ENCODE assay signal across 10 cellular contexts in genomic region chr16:57803413-57803990, GRCh38. TPM values are rescaled to one million over a fixed set of nuclear protein-coding genes. Genes with fewer than 3 reads are reported as not detected.
DNase-seq lines count a peak whose midpoint lies in the region; ATAC-seq and TF ChIP-seq lines count a peak whose summit lies in the region.
"Had no signal": no experiment of that assay in that cellular context is flagged by ENCODE, and none has a peak within 500 bp of the region (broad histone marks: within the 10 kb centered on the region; RNA-seq: fewer than 3 reads in every experiment).

No MANE protein-coding gene starts in this region.

- H3K9ac ChIP-seq in neural cell (ENCODE audit: low read length), result peak overlapping the region; percentile 57

- H3K9me3 ChIP-seq in cardiac muscle cell (ENCODE audit: low read depth) (no peaks in the 10 kb centered on the region), neural cell (ENCODE audit: low read length) (no peaks in the 10 kb centered on the region)

- no peak overlapping the region for H2AFZ ChIP-seq in neural cell (ENCODE audit: low read depth, low read length)

- H3K4me1 ChIP-seq in cardiac muscle cell (ENCODE audit: low read depth), result peaks cover 36% of the 10 kb centered on the region

- ATAC-seq in GM21825 (IDR thresholded peaks at IDR 0.05; ENCODE audit: unreplicated experiment), result no peak
- ATAC-seq: stimulated activated memory B cell treated with anti-CD40 and anti-IgM and Interleukin-4, amounts not matched to agents 10 μg/mL and 1 μg/mL and 100 μg/mL, for 72 hours had no signal

- H3K36me3 ChIP-seq in cardiac muscle cell (no peaks in the 10 kb centered on the region), neural cell (ENCODE audit: insufficient read depth, low read length) (no peaks in the 10 kb centered on the region)

- no peak for TF ChIP-seq EP300 in neural cell (conservative IDR thresholded peaks at IDR 0.05; ENCODE audit: poor library complexity, severe bottlenecking)

- no peak for TF ChIP-seq RAD21 in neural cell (conservative IDR thresholded peaks at IDR 0.05)

- peak; percentile 54 for DNase-seq in NCI-H82 (lab: John Stamatoyannopoulos, UW)
- no peak for DNase-seq in NCI-H82 treated with DMSO at 0.1 percent for 48 hours (lab: John Stamatoyannopoulos, UW; ENCODE audit: unreplicated experiment)
- peak; percentile 64 to 77 for DNase-seq in cardiac muscle cell (ENCODE audit: low read depth in 1 of 2, low spot score in 1 of 2)
- DNase-seq in ureter (ENCODE audit: low spot score), result peak; percentile 63
- DNase-seq in stimulated activated naive CD4-positive, alpha-beta T cell treated with Interleukin-2 at 50 U/mL for 16 hours (lab: John Stamatoyannopoulos, UW), result no peak
- DNase-seq in KG1 (lab: John Stamatoyannopoulos, UW), result no peak
- DNase-seq: activated effector memory CD4-positive, alpha-beta T cell treated with anti-CD3 and anti-CD28 coated beads, Interleukin-2, amount 50 U/mL, for 16 hours had no signal

- H3K79me2 ChIP-seq in neural cell (replicated peaks; ENCODE audit: insufficient read depth, low read length), result no peaks in the 10 kb centered on the region

- no peak overlapping the region for H3K4me2 ChIP-seq in neural cell (ENCODE audit: low read length)

- H3K9me2 ChIP-seq in neural cell (ENCODE audit: insufficient read depth, low read length), result no peaks in the 10 kb centered on the region

- H3K4me3 ChIP-seq in cardiac muscle cell, result no peak overlapping the region
- no peak overlapping the region for H3K4me3 ChIP-seq in neural cell (ENCODE audit: low read length)

- no peaks in the 10 kb centered on the region for H4K20me1 ChIP-seq in neural cell (ENCODE audit: insufficient read depth)

- H3K27me3 ChIP-seq in cardiac muscle cell (no peaks in the 10 kb centered on the region), neural cell (ENCODE audit: insufficient read depth, low read depth, low read length) (peaks cover 6% of the 10 kb centered on the region)

- H3F3A ChIP-seq in neural cell (ENCODE audit: insufficient read depth, low read length, poor library complexity, severe bottlenecking), result no peaks in the 10 kb centered on the region

- TF ChIP-seq CTCF in cardiac muscle cell (IDR thresholded peaks at IDR 0.05; ENCODE audit: low read depth, low read length) (no peak), neural cell (IDR thresholded peaks at IDR 0.05; ENCODE audit: poor library complexity, severe bottlenecking) (no peak)

- H3K27ac ChIP-seq in cardiac muscle cell (peak overlapping the region; percentile 96), neural cell (ENCODE audit: low read length) (peak overlapping the region; percentile 69)

TF ChIP-seq in neural cell, 6 proteins besides CTCF, POLR2A, EP300 and RAD21:
- TF ChIP-seq EZH2 (IDR thresholded peaks at IDR 0.05; ENCODE audit: borderline replicate concordance, insufficient read depth, low read length, poor library complexity, severe bottlenecking), result no peak
- TF ChIP-seq POLR2AphosphoS5 (IDR thresholded peaks at IDR 0.05), result no peak
- no peak for TF ChIP-seq MXI1 (conservative IDR thresholded peaks at IDR 0.05; ENCODE audit: poor library complexity, severe bottlenecking)

RNA-seq across cellular contexts. Expression of gene KIFC3, which starts 1.2 kb away (rescaled TPM):
- total RNA-seq in cardiac muscle cell (28.4 and 50.1 TPM in 2 replicates), ureter (117 TPM)
- polyA plus RNA-seq in cardiac muscle cell (24.8 and 33.0 TPM in 2 replicates), neural cell (29.7 and 33.2 TPM in 2 replicates)
- polyA minus RNA-seq in neural cell, result 33.0 and 34.1 TPM in 2 replicates

Comparison
In these comparisons a context has a peak if more than half of its experiments do, and no peak if none do; other contexts are left out.
1. DNase-seq: peak in NCI-H82 (single experiment), cardiac muscle cell (2 of 2) and ureter (single experiment); none in NCI-H82 treated with DMSO at 0.1 percent for 48 hours (single experiment), stimulated activated naive CD4-positive, alpha-beta T cell treated with Interleukin-2 at 50 U/mL for 16 hours (single experiment) and KG1 (single experiment).